In the genomic region with DNA sequence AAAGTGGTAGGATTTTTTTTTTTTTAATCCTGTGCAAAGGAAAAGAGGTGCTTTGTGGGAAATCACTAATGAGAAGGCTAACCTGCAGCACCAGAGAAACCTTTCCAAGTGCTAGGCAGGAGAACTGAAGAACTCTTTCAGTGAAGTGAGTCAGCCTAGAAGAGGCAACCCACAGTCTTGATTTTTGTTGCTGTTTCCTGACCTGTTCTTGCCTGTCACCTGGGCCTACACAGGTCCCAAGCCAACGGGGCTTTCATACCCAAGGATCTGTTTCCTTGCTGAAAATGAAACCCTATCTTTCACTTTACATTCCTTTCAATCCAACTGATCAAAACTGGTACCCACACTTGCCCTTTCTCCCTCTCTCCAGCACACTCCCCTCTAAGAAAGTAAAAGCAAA, we compare ENCODE assay signal across 18 cellular contexts. TPM values are rescaled to one million over a fixed set of nuclear protein-coding genes. Genes with fewer than 3 reads are reported as not detected.
A peak's percentile ranks its signal among the peaks of the same experiment; 100 is the strongest.
DNase-seq lines count a peak whose midpoint lies in the region; ATAC-seq lines count a peak whose summit lies in the region.
"Had no signal": no experiment of that assay in that cellular context is flagged by ENCODE, and none has a peak within 500 bp of the region (broad histone marks: within the 10 kb centered on the region; RNA-seq: fewer than 3 reads in every experiment).

No MANE protein-coding gene starts in this region.

- peak; percentile 39 for DNase-seq in stimulated activated CD4-positive, alpha-beta T cell treated with anti-CD3 and anti-CD28 coated beads, Interleukin-15, amount 100 ng/mL, for 24 hours
- DNase-seq in stimulated activated CD4-positive, alpha-beta T cell treated with anti-CD3 and anti-CD28 coated beads, Interleukin-2, amount 100 ng/mL, for 48 hours, result no peak
- DNase-seq in activated CD4-positive, alpha-beta T cell treated with anti-CD3 and anti-CD28 coated beads, Interleukin-2, amount 50 U/mL, for 48 hours, result peak; percentile 25 to 33
- no peak for DNase-seq in G401 (ENCODE audit: low spot score)
- DNase-seq in 8988T, result no peak
- DNase-seq in aorta, result no peak
- DNase-seq: adrenal gland, hypothalamus, KG1, midbrain, NCI-H1092, NCI-H82, tibial artery had no signal

- intact Hi-C loops in dendritic cell treated with granulocyte-macrophage colony-stimulating factor and Interleukin-4, amounts not matched to agents 40 ng/mL and 50 ng/mL, for 4 days (cut with micrococcal nuclease), result no loop called here
- intact Hi-C loops in aorta (cut with DNase I), result no loop called here

- peaks cover 57% of the 10 kb centered on the region for H3K36me3 Mint-ChIP-seq in dendritic cell treated with granulocyte-macrophage colony-stimulating factor and Interleukin-4, amounts not matched to agents 40 ng/mL and 50 ng/mL, for 4 days (ENCODE audit: low read depth)
- H3K36me3 Mint-ChIP-seq in stimulated activated naive CD8-positive, alpha-beta T cell treated with anti-CD3 and anti-CD28 coated beads, Interleukin-15, Interleukin-2, amounts not matched to agents 100 ng/mL and 50 ng/mL, for 24 hours (ENCODE audit: low read depth), result peaks cover 10% of the 10 kb centered on the region

- no peaks in the 10 kb centered on the region for H3K9me3 ChIP-seq in aorta (ENCODE audit: control insufficient read depth, low read length)
- H3K9me3 ChIP-seq: adrenal gland, tibial artery had no signal

- no peaks in the 10 kb centered on the region for H3K9me3 Mint-ChIP-seq in dendritic cell treated with granulocyte-macrophage colony-stimulating factor and Interleukin-4, amounts not matched to agents 40 ng/mL and 50 ng/mL, for 4 days
- H3K9me3 Mint-ChIP-seq in stimulated activated naive CD8-positive, alpha-beta T cell treated with anti-CD3 and anti-CD28 coated beads, Interleukin-15, Interleukin-2, amounts not matched to agents 100 ng/mL and 50 ng/mL, for 24 hours, result no peaks in the 10 kb centered on the region

- in situ Hi-C loops in G401 (cut with HindIII; ENCODE audit: low sequenced_read_pairs), result no loop called here

- H3K27ac Mint-ChIP-seq in dendritic cell treated with granulocyte-macrophage colony-stimulating factor and Interleukin-4, amounts not matched to agents 40 ng/mL and 50 ng/mL, for 4 days, result peak overlapping the region; percentile 22
- H3K27ac Mint-ChIP-seq in stimulated activated naive CD8-positive, alpha-beta T cell treated with anti-CD3 and anti-CD28 coated beads, Interleukin-15, Interleukin-2, amounts not matched to agents 100 ng/mL and 50 ng/mL, for 24 hours, result peak overlapping the region; percentile 81

- no peaks in the 10 kb centered on the region for H3K27me3 ChIP-seq in aorta (ENCODE audit: control insufficient read depth in 1 of 2, insufficient read depth in 2 of 2, low read length in 1 of 2)
- H3K27me3 ChIP-seq: adrenal gland had no signal

- no peak for ATAC-seq in aorta (ENCODE audit: low FRiP score)
- ATAC-seq: HCT116, Panc1 had no signal

- H3K36me3 ChIP-seq in aorta (ENCODE audit: control insufficient read depth in 1 of 2, insufficient read depth in 2 of 2, low read length in 1 of 2), result peaks cover 0 to 4% of the 10 kb centered on the region in 2 donors

- peaks cover 6% of the 10 kb centered on the region for H3K27me3 Mint-ChIP-seq in dendritic cell treated with granulocyte-macrophage colony-stimulating factor and Interleukin-4, amounts not matched to agents 40 ng/mL and 50 ng/mL, for 4 days
- H3K27me3 Mint-ChIP-seq in stimulated activated naive CD8-positive, alpha-beta T cell treated with anti-CD3 and anti-CD28 coated beads, Interleukin-15, Interleukin-2, amounts not matched to agents 100 ng/mL and 50 ng/mL, for 24 hours, result no peaks in the 10 kb centered on the region

- no peak overlapping the region for H3K4me3 Mint-ChIP-seq in dendritic cell treated with granulocyte-macrophage colony-stimulating factor and Interleukin-4, amounts not matched to agents 40 ng/mL and 50 ng/mL, for 4 days
- no peak overlapping the region for H3K4me3 Mint-ChIP-seq in stimulated activated naive CD8-positive, alpha-beta T cell treated with anti-CD3 and anti-CD28 coated beads, Interleukin-15, Interleukin-2, amounts not matched to agents 100 ng/mL and 50 ng/mL, for 24 hours

- WGBS in aorta, 2 donors, result 87 to 91% methylated on average over 1 of the region's 1 CpG

- H3K4me3 ChIP-seq in aorta (ENCODE audit: low read length in 2 of 2), result no peak overlapping the region
- H3K4me3 ChIP-seq: adrenal gland, SK-N-MC, tibial artery had no signal

- H3K27ac ChIP-seq in aorta (ENCODE audit: low read depth in 1 of 2, low read length in 2 of 2), result no peak overlapping the region
- H3K27ac ChIP-seq: SK-N-MC, tibial artery had no signal

- H3K4me1 Mint-ChIP-seq in dendritic cell treated with granulocyte-macrophage colony-stimulating factor and Interleukin-4, amounts not matched to agents 40 ng/mL and 50 ng/mL, for 4 days (ENCODE audit: low read depth), result peaks cover 58% of the 10 kb centered on the region
- H3K4me1 Mint-ChIP-seq in stimulated activated naive CD8-positive, alpha-beta T cell treated with anti-CD3 and anti-CD28 coated beads, Interleukin-15, Interleukin-2, amounts not matched to agents 100 ng/mL and 50 ng/mL, for 24 hours (ENCODE audit: low read depth), result peaks cover 56% of the 10 kb centered on the region

- H3K4me1 ChIP-seq in aorta (ENCODE audit: control insufficient read depth in 1 of 2, insufficient read depth in 2 of 2, low read length in 2 of 2), result no peaks in the 10 kb centered on the region
- H3K4me1 ChIP-seq: tibial artery had no signal

RNA-seq across cellular contexts. Expression of gene IKBKE, which starts 7.1 kb away (rescaled TPM):
- 12.7 and 27.8 TPM in 2 replicates for total RNA-seq in G401 (2014; rRNA removed; shearing (Covaris generic))
- 10 to 100 TPM in 1 of 2 donors, 1 to 10 TPM in 1; 5.9 to 10.3 TPM for total RNA-seq in aorta
- 1 to 10 TPM; 4.3 to 4.5 TPM for polyA plus RNA-seq in aorta

RNA-seq across cellular contexts. Expression of gene RASSF5, which starts 44.2 kb away (rescaled TPM):
- 0.68 TPM in 1 of 2 replicates, not detected in the other for total RNA-seq in G401 (2014; rRNA removed; shearing (Covaris generic))
- 10 to 100 TPM; 14.8 to 18.2 TPM for total RNA-seq in aorta
- polyA plus RNA-seq in aorta, result 1 to 10 TPM; 2.1 to 5.1 TPM

Comparison
In these comparisons a context has a peak if more than half of its experiments do, and no peak if none do; other contexts are left out.
1. DNase-seq: peak in stimulated activated CD4-positive, alpha-beta T cell treated with anti-CD3 and anti-CD28 coated beads, Interleukin-15, amount 100 ng/mL, for 24 hours (single experiment) and activated CD4-positive, alpha-beta T cell treated with anti-CD3 and anti-CD28 coated beads, Interleukin-2, amount 50 U/mL, for 48 hours (2 of 2); none in stimulated activated CD4-positive, alpha-beta T cell treated with anti-CD3 and anti-CD28 coated beads, Interleukin-2, amount 100 ng/mL, for 48 hours (0 of 2), G401 (single experiment), 8988T (single experiment) and aorta (0 of 2).